1 cellular context compared by ENCODE assay signal in the genomic region with DNA sequence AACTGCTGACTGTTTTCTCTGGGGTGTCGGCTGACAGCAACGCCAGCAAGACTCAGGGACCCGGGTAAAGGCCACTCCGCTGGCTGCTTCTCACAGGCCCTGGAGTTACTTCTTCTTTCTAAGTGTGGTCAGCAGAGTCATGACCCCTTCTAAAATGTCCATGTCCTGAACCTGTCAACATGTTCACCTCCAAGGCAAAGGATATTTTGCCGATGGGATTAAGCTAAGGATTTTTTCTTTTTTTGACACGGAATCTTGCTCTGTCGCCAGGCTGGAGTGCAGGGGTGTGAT.
TF ChIP-seq lines count a peak whose summit lies in the region.

No MANE protein-coding gene starts in this region.

TF ChIP-seq in IMR-90, 13 proteins besides CTCF, POLR2A, EP300 and RAD21 (continued from another document):
- TF ChIP-seq NFE2L2 (IDR thresholded peaks at IDR 0.05; ENCODE audit: low read depth, low read length) (no peak), RFX5 (IDR thresholded peaks at IDR 0.05; ENCODE audit: low read depth, low read length) (no peak)
